ENCODE assay signal across 34 cellular contexts in the genomic region with DNA sequence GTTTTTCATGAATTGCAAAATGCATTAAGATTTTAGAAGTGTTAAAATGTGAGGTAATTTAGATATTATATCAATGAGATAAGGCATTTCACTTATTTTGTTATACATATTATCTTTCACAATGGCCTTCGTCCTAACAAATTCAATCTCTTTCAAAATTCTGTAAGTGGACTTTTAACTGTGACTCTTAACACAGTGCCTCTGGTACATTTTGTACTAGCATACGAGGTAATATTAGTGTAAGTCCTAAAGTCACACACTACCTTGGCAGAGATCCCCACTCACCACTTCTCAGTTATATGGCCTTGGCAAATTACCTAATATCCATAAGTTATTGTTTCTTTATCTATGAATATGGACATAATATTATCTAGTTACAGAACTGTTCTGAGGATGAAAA.
"Had no signal": no experiment of that assay in that cellular context is flagged by ENCODE, and none has a peak within 500 bp of the region (broad histone marks: within the 10 kb centered on the region; RNA-seq: fewer than 3 reads in every experiment).

No MANE protein-coding gene starts in this region.

- H3K27me3 ChIP-seq: MG63 had no signal

- H3K9me3 ChIP-seq: MG63 had no signal

- H3K4me2 ChIP-seq: KMS-11 had no signal

- H3K4me3 ChIP-seq: MG63 had no signal

- H3K36me3 ChIP-seq: MG63 had no signal

- DNase-seq: Kasumi-1, KG1, MG63, MM.1S, MV-4-11, NCI-H1048, NCI-H1092, NCI-H1092 treated with DMSO at 0.1 percent for 48 hours, NCI-H1105, NCI-H1105 treated with DMSO at 0.1 percent for 48 hours, NCI-H1417, NCI-H1417 treated with DMSO at 0.1 percent for 48 hours, NCI-H1436, NCI-H1436 treated with DMSO at 0.1 percent for 48 hours, NCI-H146, NCI-H1694, NCI-H1694 treated with DMSO at 0.1 percent for 48 hours, NCI-H187, NCI-H187 treated with DMSO at 0.1 percent for 48 hours, NCI-H1930, NCI-H2029, NCI-H2029 treated with DMSO at 0.1 percent for 48 hours, NCI-H2081, NCI-H2081 treated with DMSO at 0.1 percent for 48 hours, NCI-H2107, NCI-H2171, NCI-H2171 treated with DMSO at 0.1 percent for 48 hours, NCI-H2227 treated with DMSO at 0.1 percent for 48 hours, NCI-H226, NCI-H345, NCI-H446, NCI-H446 treated with DMSO at 0.1 percent for 48 hours, NCI-H510A had no signal

- H3K9ac ChIP-seq: KMS-11 had no signal

- H3K27ac ChIP-seq: KMS-11 had no signal
